Comparison of ENCODE assay signal across 1 cellular context in genomic region chr18:76416935-76417334, GRCh38.
TF ChIP-seq lines count a peak whose summit lies in the region.

No MANE protein-coding gene starts in this region.

TF ChIP-seq in IMR-90, 13 proteins besides CTCF, POLR2A, EP300 and RAD21 (continued from another document):
- TF ChIP-seq CHD1 (IDR thresholded peaks at IDR 0.05; ENCODE audit: low read depth, low read length): no peak
- TF ChIP-seq FOS (IDR thresholded peaks at IDR 0.05; ENCODE audit: low read depth, low read length): no peak
- TF ChIP-seq, protein P1, sequence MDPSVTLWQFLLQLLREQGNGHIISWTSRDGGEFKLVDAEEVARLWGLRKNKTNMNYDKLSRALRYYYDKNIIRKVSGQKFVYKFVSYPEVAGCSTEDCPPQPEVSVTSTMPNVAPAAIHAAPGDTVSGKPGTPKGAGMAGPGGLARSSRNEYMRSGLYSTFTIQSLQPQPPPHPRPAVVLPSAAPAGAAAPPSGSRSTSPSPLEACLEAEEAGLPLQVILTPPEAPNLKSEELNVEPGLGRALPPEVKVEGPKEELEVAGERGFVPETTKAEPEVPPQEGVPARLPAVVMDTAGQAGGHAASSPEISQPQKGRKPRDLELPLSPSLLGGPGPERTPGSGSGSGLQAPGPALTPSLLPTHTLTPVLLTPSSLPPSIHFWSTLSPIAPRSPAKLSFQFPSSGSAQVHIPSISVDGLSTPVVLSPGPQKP (IDR thresholded peaks at IDR 0.05; ENCODE audit: borderline replicate concordance, low read depth, low read length): no peak
- TF ChIP-seq, protein P2, sequence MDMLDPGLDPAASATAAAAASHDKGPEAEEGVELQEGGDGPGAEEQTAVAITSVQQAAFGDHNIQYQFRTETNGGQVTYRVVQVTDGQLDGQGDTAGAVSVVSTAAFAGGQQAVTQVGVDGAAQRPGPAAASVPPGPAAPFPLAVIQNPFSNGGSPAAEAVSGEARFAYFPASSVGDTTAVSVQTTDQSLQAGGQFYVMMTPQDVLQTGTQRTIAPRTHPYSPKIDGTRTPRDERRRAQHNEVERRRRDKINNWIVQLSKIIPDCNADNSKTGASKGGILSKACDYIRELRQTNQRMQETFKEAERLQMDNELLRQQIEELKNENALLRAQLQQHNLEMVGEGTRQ (IDR thresholded peaks at IDR 0.05; ENCODE audit: low read depth, low read length): no peak
- no peak for TF ChIP-seq CEBPB (IDR thresholded peaks at IDR 0.05; ENCODE audit: low read depth, low read length)
- TF ChIP-seq MAZ (IDR thresholded peaks at IDR 0.05; ENCODE audit: borderline replicate concordance, low read depth, low read length): no peak
- TF ChIP-seq SMC3 (IDR thresholded peaks at IDR 0.05; ENCODE audit: low read depth, low read length): no peak
